In the genomic region with DNA sequence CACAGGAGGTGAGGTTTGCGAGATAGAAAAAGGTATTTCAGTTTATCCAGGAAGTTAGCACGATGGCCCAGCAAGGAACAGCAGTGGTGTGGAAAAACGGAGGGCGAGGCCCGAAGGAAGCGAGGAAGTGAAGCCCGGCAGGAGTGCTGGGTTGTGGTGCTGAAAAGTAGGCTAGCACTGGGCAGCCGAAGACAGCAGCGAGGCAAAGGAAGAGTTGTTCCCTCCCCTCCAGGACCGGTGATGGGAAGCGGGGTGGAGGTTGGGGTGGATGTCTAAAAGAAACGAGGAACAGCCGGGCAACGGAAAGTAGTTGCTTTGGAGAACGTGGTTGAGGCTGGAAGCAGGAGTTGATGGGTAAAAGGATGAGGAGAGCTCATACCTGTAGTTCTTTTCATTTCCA, we compare ENCODE assay signal across 1 cellular context.
TF ChIP-seq lines count a peak whose summit lies in the region.

No MANE protein-coding gene starts in this region.

TF ChIP-seq in SK-N-SH, 30 proteins besides CTCF, POLR2A, EP300 and RAD21 (continued from another document):
- TF ChIP-seq GABPA (IDR thresholded peaks at IDR 0.05; ENCODE audit: low read depth) (no peak), RCOR1 (IDR thresholded peaks at IDR 0.05; ENCODE audit: low read length) (no peak)
